ENCODE assay signal across 1 cellular context in the genomic region with DNA sequence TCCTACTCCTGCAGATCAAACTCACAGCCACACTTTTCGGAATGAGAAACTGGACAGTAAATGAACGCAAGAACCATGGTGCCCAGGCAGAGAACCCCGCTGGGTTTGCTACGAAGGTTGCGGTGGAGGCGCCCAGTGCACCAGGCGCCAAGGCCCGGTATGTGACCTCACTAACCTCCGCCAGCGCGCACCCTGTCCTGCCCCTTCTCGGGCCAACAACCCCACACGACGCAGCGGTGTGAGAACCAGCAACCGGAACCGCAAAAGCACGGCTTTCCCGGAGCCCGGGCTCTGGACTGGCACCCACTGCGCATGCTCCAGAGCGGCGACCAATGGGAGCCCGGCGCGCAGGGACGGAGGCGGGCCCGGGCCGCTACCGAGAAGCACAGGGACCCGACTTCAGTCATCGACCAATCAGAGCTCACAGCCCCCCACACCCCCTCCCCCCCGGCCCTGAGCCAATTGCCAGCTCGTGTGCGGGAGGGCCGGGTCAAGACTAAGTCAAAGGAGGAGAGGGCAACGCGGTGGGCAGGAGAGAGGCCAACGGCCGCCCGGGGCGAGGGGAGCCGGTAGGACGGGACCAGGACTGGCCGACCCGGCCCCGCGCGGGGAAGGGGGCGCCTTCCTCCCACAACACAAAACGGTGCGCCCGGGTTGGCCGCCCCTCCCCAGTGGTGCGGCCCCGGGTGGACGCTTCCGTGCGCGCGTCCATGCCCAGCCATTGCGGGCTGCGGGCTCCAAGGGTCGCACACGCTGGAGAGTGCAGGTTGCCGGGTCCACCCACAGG.
TF ChIP-seq lines count a peak whose summit lies in the region.

No MANE protein-coding gene starts in this region.

TF ChIP-seq in HEK293, 187 proteins besides CTCF, POLR2A, EP300 and RAD21 (continued from another document):
- TF ChIP-seq, protein P1, sequence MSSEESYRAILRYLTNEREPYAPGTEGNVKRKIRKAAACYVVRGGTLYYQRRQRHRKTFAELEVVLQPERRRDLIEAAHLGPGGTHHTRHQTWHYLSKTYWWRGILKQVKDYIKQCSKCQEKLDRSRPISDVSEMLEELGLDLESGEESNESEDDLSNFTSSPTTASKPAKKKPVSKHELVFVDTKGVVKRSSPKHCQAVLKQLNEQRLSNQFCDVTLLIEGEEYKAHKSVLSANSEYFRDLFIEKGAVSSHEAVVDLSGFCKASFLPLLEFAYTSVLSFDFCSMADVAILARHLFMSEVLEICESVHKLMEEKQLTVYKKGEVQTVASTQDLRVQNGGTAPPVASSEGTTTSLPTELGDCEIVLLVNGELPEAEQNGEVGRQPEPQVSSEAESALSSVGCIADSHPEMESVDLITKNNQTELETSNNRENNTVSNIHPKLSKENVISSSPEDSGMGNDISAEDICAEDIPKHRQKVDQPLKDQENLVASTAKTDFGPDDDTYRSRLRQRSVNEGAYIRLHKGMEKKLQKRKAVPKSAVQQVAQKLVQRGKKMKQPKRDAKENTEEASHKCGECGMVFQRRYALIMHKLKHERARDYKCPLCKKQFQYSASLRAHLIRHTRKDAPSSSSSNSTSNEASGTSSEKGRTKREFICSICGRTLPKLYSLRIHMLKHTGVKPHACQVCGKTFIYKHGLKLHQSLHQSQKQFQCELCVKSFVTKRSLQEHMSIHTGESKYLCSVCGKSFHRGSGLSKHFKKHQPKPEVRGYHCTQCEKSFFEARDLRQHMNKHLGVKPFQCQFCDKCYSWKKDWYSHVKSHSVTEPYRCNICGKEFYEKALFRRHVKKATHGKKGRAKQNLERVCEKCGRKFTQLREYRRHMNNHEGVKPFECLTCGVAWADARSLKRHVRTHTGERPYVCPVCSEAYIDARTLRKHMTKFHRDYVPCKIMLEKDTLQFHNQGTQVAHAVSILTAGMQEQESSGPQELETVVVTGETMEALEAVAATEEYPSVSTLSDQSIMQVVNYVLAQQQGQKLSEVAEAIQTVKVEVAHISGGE (tag by site-specific recombination; conservative IDR thresholded peaks at IDR 0.05; ENCODE audit: low read depth): peak; percentile 83
- TF ChIP-seq SETDB1 (IDR thresholded peaks at IDR 0.05; ENCODE audit: insufficient read length, low read length) (no peak), KLF16 (tag by site-specific recombination; IDR thresholded peaks at IDR 0.05) (peak; percentile 53), ZNF629 (tag by site-specific recombination; IDR thresholded peaks at IDR 0.05) (no peak; the same call in 1 of the 2 replicates)
- TF ChIP-seq, protein P2, sequence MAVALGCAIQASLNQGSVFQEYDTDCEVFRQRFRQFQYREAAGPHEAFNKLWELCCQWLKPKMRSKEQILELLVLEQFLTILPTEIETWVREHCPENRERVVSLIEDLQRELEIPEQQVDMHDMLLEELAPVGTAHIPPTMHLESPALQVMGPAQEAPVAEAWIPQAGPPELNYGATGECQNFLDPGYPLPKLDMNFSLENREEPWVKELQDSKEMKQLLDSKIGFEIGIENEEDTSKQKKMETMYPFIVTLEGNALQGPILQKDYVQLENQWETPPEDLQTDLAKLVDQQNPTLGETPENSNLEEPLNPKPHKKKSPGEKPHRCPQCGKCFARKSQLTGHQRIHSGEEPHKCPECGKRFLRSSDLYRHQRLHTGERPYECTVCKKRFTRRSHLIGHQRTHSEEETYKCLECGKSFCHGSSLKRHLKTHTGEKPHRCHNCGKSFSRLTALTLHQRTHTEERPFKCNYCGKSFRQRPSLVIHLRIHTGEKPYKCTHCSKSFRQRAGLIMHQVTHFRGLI (tag by site-specific recombination; IDR thresholded peaks at IDR 0.05): peak; percentile 50; the same call in 1 of the 2 replicates
